ENCODE assay signal across 1 cellular context in the genomic region with DNA sequence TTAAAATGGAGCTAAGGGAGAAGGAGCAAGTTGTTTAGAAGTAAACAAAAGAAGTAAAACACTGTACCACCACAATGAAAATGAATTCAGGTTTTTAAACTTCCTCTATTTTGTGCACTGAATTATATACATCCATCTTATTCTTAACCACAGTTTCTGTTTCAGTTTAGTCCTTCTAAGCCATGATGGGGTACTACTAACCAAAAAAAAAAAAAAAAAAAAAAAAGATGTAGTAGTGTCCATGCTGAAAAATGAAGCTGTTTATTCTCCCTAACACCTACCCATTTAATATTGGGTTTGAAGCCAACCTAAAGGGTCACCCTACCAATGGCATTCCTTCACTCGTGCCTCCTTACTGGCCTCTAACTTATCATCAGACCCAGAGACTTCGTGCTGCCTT.
TF ChIP-seq lines count a peak whose summit lies in the region.

No MANE protein-coding gene starts in this region.

TF ChIP-seq in H1, 55 proteins besides CTCF, POLR2A, EP300 and RAD21:
- no peak for TF ChIP-seq ASH2L (IDR thresholded peaks at IDR 0.05; ENCODE audit: low read length)
- TF ChIP-seq CEBPB (IDR thresholded peaks at IDR 0.05; ENCODE audit: low read depth, low read length): no peak
- no peak for TF ChIP-seq CBX5 (IDR thresholded peaks at IDR 0.05; ENCODE audit: low read depth, low read length)
- TF ChIP-seq KDM5A (IDR thresholded peaks at IDR 0.05; ENCODE audit: low read length): no peak
- no peak for TF ChIP-seq HDAC6 (IDR thresholded peaks at IDR 0.05; ENCODE audit: low read depth, low read length)
- no peak for TF ChIP-seq KDM4A (IDR thresholded peaks at IDR 0.05; ENCODE audit: low read depth, low read length, severe bottlenecking)
